ENCODE assay signal across 19 cellular contexts in genomic region chr21:42041711-42042110, GRCh38. TPM values are rescaled to one million over a fixed set of nuclear protein-coding genes. Genes with fewer than 3 reads are reported as not detected.
DNase-seq lines count a peak whose midpoint lies in the region; ATAC-seq and TF ChIP-seq lines count a peak whose summit lies in the region.
"Had no signal": no experiment of that assay in that cellular context is flagged by ENCODE, and none has a peak within 500 bp of the region (broad histone marks: within the 10 kb centered on the region; RNA-seq: fewer than 3 reads in every experiment).

No MANE protein-coding gene starts in this region.

- peak overlapping the region; percentile 93 for H3K18ac ChIP-seq in IMR-90 (ENCODE audit: low read depth, low read length)

- peak overlapping the region; percentile 32; the same call in 1 of the 2 replicates for H3K4me2 ChIP-seq in IMR-90 (ENCODE audit: low read depth, low read length)
- H3K4me2 ChIP-seq: KMS-11 had no signal

- in situ Hi-C loops in IMR-90 (cut with MboI; ENCODE audit: low sequenced_read_pairs), result no loop called here

- dilution Hi-C loops in IMR-90 (cut with HindIII; ENCODE audit: low sequenced_read_pairs, unreplicated experiment), result no loop called here

- no peaks in the 10 kb centered on the region for H4K20me1 ChIP-seq in IMR-90 (ENCODE audit: insufficient read depth, low read length)

- H3K9me3 Mint-ChIP-seq in chondrocyte (ENCODE audit: low read depth), result peaks cover 3% of the 10 kb centered on the region
- H3K9me3 Mint-ChIP-seq in naive thymus-derived CD8-positive, alpha-beta T cell, result no peaks in the 10 kb centered on the region
- H3K9me3 Mint-ChIP-seq: CD8-positive, alpha-beta T cell had no signal

- no peaks in the 10 kb centered on the region for H3K36me3 Mint-ChIP-seq in chondrocyte (ENCODE audit: low read depth)
- H3K36me3 Mint-ChIP-seq in naive thymus-derived CD8-positive, alpha-beta T cell, result no peaks in the 10 kb centered on the region
- H3K36me3 Mint-ChIP-seq: CD8-positive, alpha-beta T cell had no signal

- H2BK120ac ChIP-seq in IMR-90 (ENCODE audit: low read depth, low read length), result peak overlapping the region; percentile 99

- peak overlapping the region; percentile 91 for H3K14ac ChIP-seq in IMR-90 (replicated peaks; ENCODE audit: low read depth, low read length)

- peak overlapping the region; percentile 99 for H4K91ac ChIP-seq in IMR-90 (ENCODE audit: insufficient read depth, low read depth, low read length)

- no CpG with 5 or more reads among the region's 4 CpGs for WGBS in IMR-90 (ENCODE audit: extremely low coverage in 2 of 2, insufficient read length in 1 of 2), 2 experiments
- WGBS in spleen, 5 donors, result 38 to 60% (median 46%) methylated on average over 4 of the region's 4 CpGs

- no peaks in the 10 kb centered on the region for H3K27me3 ChIP-seq in IMR-90 (ENCODE audit: control insufficient read depth, insufficient read depth, low read length)
- no peaks in the 10 kb centered on the region for H3K27me3 ChIP-seq in spleen (replicated peaks in 1 of 7)
- H3K27me3 ChIP-seq: BE2C, MG63, SJCRH30 had no signal

- no peaks in the 10 kb centered on the region; the same call in 1 of the 2 replicates for H3K9me3 ChIP-seq in IMR-90 (ENCODE audit: control insufficient read depth, insufficient read depth, low read length)
- no peaks in the 10 kb centered on the region for H3K9me3 ChIP-seq in spleen
- H3K9me3 ChIP-seq: BE2C, MG63, SJCRH30 had no signal

- H3K4me3 ChIP-seq in IMR-90 (ENCODE audit: insufficient read depth, low read depth, low read length) (peak overlapping the region; percentile 6; the same call in 1 of the 2 replicates), spleen (no peak overlapping the region)
- H3K4me3 ChIP-seq: MG63, SJCRH30 had no signal

- POLR2A ChIA-PET in IMR-90 (lab: Charles Lee; ENCODE audit: unreplicated experiment), result no interaction called here
- POLR2A ChIA-PET in naive thymus-derived CD8-positive, alpha-beta T cell (lab: Charles Lee), result interaction anchor here (0.7 kb wide), 1 partner anchor 8 kb away, joined by 3 read pairs; no protein-coding TSS in a partner anchor

- H3K27ac Mint-ChIP-seq in chondrocyte (ENCODE audit: unreplicated experiment), result no peak overlapping the region
- peak overlapping the region in 6 of 10 donors; percentile 7 to 81 (median 62) for H3K27ac Mint-ChIP-seq in naive thymus-derived CD8-positive, alpha-beta T cell
- H3K27ac Mint-ChIP-seq: CD8-positive, alpha-beta T cell had no signal

- peak overlapping the region; percentile 100 for H2AK5ac ChIP-seq in IMR-90 (ENCODE audit: low read depth, low read length)

- BruUV-seq in IMR-90 (replicated peaks; lab: Mats Ljungman, UMichigan), result no TSS peak

- H3K4me3 Mint-ChIP-seq in chondrocyte (ENCODE audit: unreplicated experiment), result no peak overlapping the region
- H3K4me3 Mint-ChIP-seq in naive thymus-derived CD8-positive, alpha-beta T cell, result no peak overlapping the region
- H3K4me3 Mint-ChIP-seq: CD8-positive, alpha-beta T cell had no signal

- H2BK15ac ChIP-seq in IMR-90 (ENCODE audit: low read depth, low read length), result peak overlapping the region; percentile 92; the same call in 2 of the 3 replicates

- H3K9me1 ChIP-seq in IMR-90 (ENCODE audit: insufficient read depth, low read length), result peaks cover 17% of the 10 kb centered on the region

- H2AFZ ChIP-seq in IMR-90 (replicated peaks; ENCODE audit: low read length, poor library complexity), result peak overlapping the region; percentile 66

- H3K23ac ChIP-seq in IMR-90 (ENCODE audit: low read depth, low read length), result peak overlapping the region; percentile 93

- peak overlapping the region; percentile 53 for H2AK9ac ChIP-seq in IMR-90 (replicated peaks; ENCODE audit: low read depth, low read length, poor library complexity)

- H3K56ac ChIP-seq in IMR-90 (ENCODE audit: extremely low read depth, insufficient read depth, low read length), result peak overlapping the region; percentile 96

- no peak for TF ChIP-seq POLR2A in IMR-90 (IDR thresholded peaks at IDR 0.05; ENCODE audit: low read depth, low read length)
- TF ChIP-seq POLR2A in spleen (IDR thresholded peaks at IDR 0.05), result no peak

- ATAC-seq in IMR-90 (ENCODE audit: low read depth) (no peak), HG03108 (IDR thresholded peaks at IDR 0.05; ENCODE audit: unreplicated experiment) (no peak)
- no peak for ATAC-seq in naive thymus-derived CD8-positive, alpha-beta T cell
- ATAC-seq: CD8-positive, alpha-beta T cell had no signal

- intact Hi-C loops in IMR-90 (cut with micrococcal nuclease) (no loop called here), spleen (cut with DNase I; ENCODE audit: low total_unique reads) (loop anchor here (10.0 kb wide), 1 partner anchor 53 kb away; no protein-coding TSS in a partner anchor)

- H3K9ac ChIP-seq in IMR-90 (ENCODE audit: low read depth, low read length), result peak overlapping the region; percentile 32
- H3K9ac ChIP-seq: KMS-11 had no signal

- H2BK5ac ChIP-seq in IMR-90 (ENCODE audit: low read depth, low read length, poor library complexity, severe bottlenecking), result peak overlapping the region; percentile 97

- H3K36me3 ChIP-seq in IMR-90 (ENCODE audit: control insufficient read depth, insufficient read depth, low read length), result no peaks in the 10 kb centered on the region
- H3K36me3 ChIP-seq in spleen, result no peaks in the 10 kb centered on the region
- H3K36me3 ChIP-seq: BE2C, MG63, SJCRH30 had no signal

- H3K4ac ChIP-seq in IMR-90 (ENCODE audit: low read depth, low read length), result peak overlapping the region; percentile 99

- H3K4me1 Mint-ChIP-seq in chondrocyte (ENCODE audit: low read depth), result peaks cover 29% of the 10 kb centered on the region
- peaks cover 5 to 25% (median 16%) of the 10 kb centered on the region in 4 donors for H3K4me1 Mint-ChIP-seq in naive thymus-derived CD8-positive, alpha-beta T cell

- peak overlapping the region; percentile 98 for H2BK20ac ChIP-seq in IMR-90 (ENCODE audit: low read depth, low read length)

- H4K5ac ChIP-seq in IMR-90 (ENCODE audit: low read depth, low read length), result peak overlapping the region; percentile 88

- H3K27me3 Mint-ChIP-seq in chondrocyte (ENCODE audit: low read depth), result no peaks in the 10 kb centered on the region
- no peaks in the 10 kb centered on the region for H3K27me3 Mint-ChIP-seq in naive thymus-derived CD8-positive, alpha-beta T cell

- H4K8ac ChIP-seq in IMR-90 (ENCODE audit: low read depth in 2 of 2, low read length in 2 of 2), result peak overlapping the region; percentile 75 to 97

- H3K27ac ChIP-seq in IMR-90 (ENCODE audit: insufficient read depth, low read length) (peak overlapping the region; percentile 97), spleen (no peak overlapping the region)
- H3K27ac ChIP-seq: KMS-11, SJCRH30 had no signal

- no peak for TF ChIP-seq CTCF in IMR-90 (conservative IDR thresholded peaks at IDR 0.05; ENCODE audit: low read depth, low read length)
- TF ChIP-seq CTCF in chondrocyte (IDR thresholded peaks at IDR 0.05), result no peak
- no peak for TF ChIP-seq CTCF in spleen (IDR thresholded peaks at IDR 0.05 in 8 of 11, conservative IDR thresholded peaks at IDR 0.05 in 3 of 11)

- DNase-seq in IMR-90 (no peak), chondrocyte (ENCODE audit: low spot score) (peak; percentile 40), spleen (peak; percentile 51), NCI-H2081 treated with DMSO at 0.1 percent for 48 hours (lab: John Stamatoyannopoulos, UW) (no peak), SHP77 (lab: John Stamatoyannopoulos, UW) (no peak)
- DNase-seq in naive thymus-derived CD8-positive, alpha-beta T cell, result peak in 1 of 10 donors; percentile 38
- DNase-seq: BE2C; CD8-positive, alpha-beta T cell; DND-41; MG63; NCI-H1092 treated with DMSO at 0.1 percent for 48 hours; NCI-H187; NCI-H446 treated with DMSO at 0.1 percent for 48 hours; NCI-H82; SJCRH30 had no signal

- CTCF ChIA-PET in IMR-90 (lab: Yijun Ruan, JAX), result interaction anchor here (1.4 to 1.7 kb wide), 2 partner anchors 36 to 66 kb away, joined by 3 to 8 read pairs; no protein-coding TSS in a partner anchor

- H3K4me1 ChIP-seq in IMR-90 (ENCODE audit: control insufficient read depth, insufficient read depth, low read length) (peaks cover 26% of the 10 kb centered on the region), spleen (peaks cover 0 to 15% (median 3%) of the 10 kb centered on the region in 6 donors)
- H3K4me1 ChIP-seq: BE2C had no signal

- H3K79me1 ChIP-seq in IMR-90 (ENCODE audit: low read depth in 1 of 2, low read length in 2 of 2), result peaks cover 0 to 3% of the 10 kb centered on the region in 2 experiments; a peak in 2 of 4 replicates

- no peak for TF ChIP-seq RAD21 in IMR-90 (IDR thresholded peaks at IDR 0.05; ENCODE audit: low read length)

TF ChIP-seq in IMR-90, 13 proteins besides CTCF, POLR2A, EP300 and RAD21 (continues in another document):
- TF ChIP-seq FOS (IDR thresholded peaks at IDR 0.05; ENCODE audit: low read depth, low read length), result no peak
- TF ChIP-seq BHLHE40 (IDR thresholded peaks at IDR 0.05; ENCODE audit: low read depth, low read length), result no peak
- TF ChIP-seq RFX5 (IDR thresholded peaks at IDR 0.05; ENCODE audit: low read depth, low read length), result no peak
- TF ChIP-seq SMC3 (IDR thresholded peaks at IDR 0.05; ENCODE audit: low read depth, low read length), result no peak
- TF ChIP-seq CEBPB (IDR thresholded peaks at IDR 0.05; ENCODE audit: low read depth, low read length), result no peak
- TF ChIP-seq RCOR1 (IDR thresholded peaks at IDR 0.05; ENCODE audit: insufficient replicate concordance, low read length), result no peak
- TF ChIP-seq NFE2L2 (IDR thresholded peaks at IDR 0.05; ENCODE audit: low read depth, low read length), result no peak

RNA-seq across cellular contexts. Expression of gene UMODL1, which starts 29.4 kb away (rescaled TPM):
- total RNA-seq in IMR-90 (2012; rRNA removed) (not detected in 2 replicates), chondrocyte (0.29 TPM in 1 of 3 replicates, not detected in the others), spleen (under 1 TPM in 5 of 7 donors, not detected in 2; 0.09 to 0.85 (median 0.28) TPM)
- polyA plus RNA-seq in IMR-90 (2012; rRNA removed) (0.02 TPM in 1 of 2 replicates, not detected in the other), spleen (under 1 TPM in 2 of 3 donors, not detected in 1; 0.02 to 0.03 TPM)
- 0.03 TPM in 1 of 2 replicates, not detected in the other for polyA plus RNA-seq in IMR-90 (2012; cell fraction: cytosol; rRNA removed)
- 0.04 and 0.07 TPM in 2 replicates for polyA plus RNA-seq in IMR-90 (2012; cell fraction: nucleus; rRNA removed; ENCODE audit: low replicate concordance)
- 1 to 10 TPM; 2.7 to 3.1 TPM for total RNA-seq in naive thymus-derived CD8-positive, alpha-beta T cell
- under 1 TPM; 0.03 to 0.07 (median 0.06) TPM for polyA plus RNA-seq in naive thymus-derived CD8-positive, alpha-beta T cell
- total RNA-seq: H1, RPMI7951 had no signal
- polyA plus RNA-seq: H1 had no signal

RNA-seq across cellular contexts. Expression of gene ZBTB21, which starts 31.6 kb away (rescaled TPM):
- 12.0 and 13.6 TPM in 2 replicates for total RNA-seq in IMR-90 (2012; rRNA removed)
- polyA plus RNA-seq in IMR-90 (2012; rRNA removed), result 6.8 and 7.8 TPM in 2 replicates
- 2.4 and 2.8 TPM in 2 replicates for polyA plus RNA-seq in IMR-90 (2012; cell fraction: cytosol; rRNA removed)
- 4.6 and 22.7 TPM in 2 replicates for polyA plus RNA-seq in IMR-90 (2012; cell fraction: nucleus; rRNA removed; ENCODE audit: low replicate concordance)
- 18.0 to 21.2 TPM (median 18.6 TPM) in 3 replicates for total RNA-seq in chondrocyte
- 10 to 100 TPM; 29.4 to 33.3 TPM for total RNA-seq in naive thymus-derived CD8-positive, alpha-beta T cell
- polyA plus RNA-seq in naive thymus-derived CD8-positive, alpha-beta T cell, result 1 to 10 TPM; 4.2 to 6.3 (median 4.7) TPM
- 10 to 100 TPM; 10.6 to 21.7 (median 16.2) TPM for total RNA-seq in spleen
- polyA plus RNA-seq in spleen, result 1 to 10 TPM; 1.9 to 3.0 (median 1.9) TPM

Comparison
In these comparisons a context has a peak if more than half of its experiments do, and no peak if none do; other contexts are left out.
1. DNase-seq: peak in chondrocyte (single experiment) and spleen (single experiment); none in IMR-90 (single experiment), NCI-H2081 treated with DMSO at 0.1 percent for 48 hours (single experiment) and SHP77 (0 of 2).